8 cellular contexts compared by ENCODE assay signal in the genomic region with DNA sequence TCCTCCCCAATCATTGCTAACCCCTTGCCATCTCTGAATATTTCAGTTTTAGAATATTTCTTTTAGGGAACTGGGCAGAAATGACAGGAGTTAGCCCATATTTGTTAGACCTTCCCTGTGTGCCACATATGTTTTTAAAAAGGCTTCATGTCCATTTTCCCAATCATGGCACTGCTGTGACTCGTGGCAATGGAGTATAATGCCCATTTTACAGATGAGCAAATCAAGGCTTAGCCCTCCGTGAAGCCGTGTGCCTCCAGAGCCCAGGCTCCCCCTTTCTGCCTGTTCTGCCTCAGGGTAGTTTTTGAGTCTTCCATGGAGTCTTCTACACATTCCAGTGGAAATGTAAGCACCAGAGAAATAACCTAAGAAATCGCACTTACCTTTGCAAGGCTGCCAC.
"Had no signal": no experiment of that assay in that cellular context is flagged by ENCODE, and none has a peak within 500 bp of the region (broad histone marks: within the 10 kb centered on the region; RNA-seq: fewer than 3 reads in every experiment).

No MANE protein-coding gene starts in this region.

- H3K27ac ChIP-seq: GM23248 had no signal

- DNase-seq: GM23248, GOT3, H9, HCEC 1CT, KG1 had no signal

- H2AFZ ChIP-seq: GM23248 had no signal

- H3K9me3 Mint-ChIP-seq: H9, IgD-negative memory B cell had no signal

- H3K9ac ChIP-seq: GM23248 had no signal

- H3K27ac Mint-ChIP-seq: IgD-negative memory B cell had no signal

- FAIRE-seq: H54, HTR-8/SVneo had no signal

- H3K4me3 Mint-ChIP-seq: H9, IgD-negative memory B cell had no signal

- H3K4me3 ChIP-seq: GM23248 had no signal

- H3K27me3 Mint-ChIP-seq: IgD-negative memory B cell had no signal
